In the genomic region with DNA sequence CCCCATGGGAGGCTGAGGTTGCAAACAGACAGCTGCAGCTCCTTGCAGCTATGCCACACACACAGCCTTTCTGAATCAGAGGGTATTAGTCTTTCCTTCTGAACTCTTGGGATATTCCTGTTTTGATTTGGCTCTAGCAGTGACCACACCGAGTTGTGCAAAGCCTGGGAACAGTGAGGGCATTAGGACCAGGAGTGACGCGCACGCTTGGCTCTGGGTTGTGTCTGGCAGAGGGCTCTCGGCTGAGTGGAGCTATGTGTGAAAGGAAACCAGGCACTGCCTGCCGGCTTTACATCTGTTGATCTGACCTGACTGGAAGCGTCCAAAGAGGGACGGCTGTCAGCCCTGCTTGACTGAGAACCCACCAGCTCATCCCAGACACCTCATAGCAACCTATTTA, we compare ENCODE assay signal across 8 cellular contexts. TPM values are rescaled to one million over a fixed set of nuclear protein-coding genes. Genes with fewer than 3 reads are reported as not detected.
DNase-seq lines count a peak whose midpoint lies in the region; ATAC-seq and TF ChIP-seq lines count a peak whose summit lies in the region.

A gene with protein sequence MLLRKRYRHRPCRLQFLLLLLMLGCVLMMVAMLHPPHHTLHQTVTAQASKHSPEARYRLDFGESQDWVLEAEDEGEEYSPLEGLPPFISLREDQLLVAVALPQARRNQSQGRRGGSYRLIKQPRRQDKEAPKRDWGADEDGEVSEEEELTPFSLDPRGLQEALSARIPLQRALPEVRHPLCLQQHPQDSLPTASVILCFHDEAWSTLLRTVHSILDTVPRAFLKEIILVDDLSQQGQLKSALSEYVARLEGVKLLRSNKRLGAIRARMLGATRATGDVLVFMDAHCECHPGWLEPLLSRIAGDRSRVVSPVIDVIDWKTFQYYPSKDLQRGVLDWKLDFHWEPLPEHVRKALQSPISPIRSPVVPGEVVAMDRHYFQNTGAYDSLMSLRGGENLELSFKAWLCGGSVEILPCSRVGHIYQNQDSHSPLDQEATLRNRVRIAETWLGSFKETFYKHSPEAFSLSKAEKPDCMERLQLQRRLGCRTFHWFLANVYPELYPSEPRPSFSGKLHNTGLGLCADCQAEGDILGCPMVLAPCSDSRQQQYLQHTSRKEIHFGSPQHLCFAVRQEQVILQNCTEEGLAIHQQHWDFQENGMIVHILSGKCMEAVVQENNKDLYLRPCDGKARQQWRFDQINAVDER (plus strand): TSS at position 292 of the 400 bp plus-strand sequence. CDS start 472 bp downstream, outside the sequence.

- H3K36me3 ChIP-seq in left ventricle myocardium inferior = no peaks in the 10 kb centered on the region

- peak within 1 kb of the TSS; percentile 77 for H3K27ac ChIP-seq in left ventricle myocardium inferior (replicated peaks)

- H3K4me1 ChIP-seq in left ventricle myocardium inferior = peaks cover 46% of the 10 kb centered on the region

- peak within 1 kb of the TSS; percentile 64 for H3K4me3 ChIP-seq in left ventricle myocardium inferior
- H3K4me3 ChIP-seq in retinal pigment epithelial cell (ENCODE audit: low read length) = no peak within 1 kb of the TSS

- peaks cover 4% of the 10 kb centered on the region for H3K27me3 ChIP-seq in left ventricle myocardium inferior (ENCODE audit: low read depth)

- TF ChIP-seq CTCF in left ventricle myocardium inferior (IDR thresholded peaks at IDR 0.05; ENCODE audit: borderline replicate concordance) (no peak), retinal pigment epithelial cell (conservative IDR thresholded peaks at IDR 0.05; ENCODE audit: low read depth, low read length) (no peak)

- ATAC-seq in HG02759 (IDR thresholded peaks at IDR 0.05; ENCODE audit: unreplicated experiment) (no peak), HG02678 (IDR thresholded peaks at IDR 0.05; ENCODE audit: unreplicated experiment) (no peak)

- DNase-seq in ELR (ENCODE audit: low read depth) = peak; percentile 77
- peak; percentile 97 for DNase-seq in astrocyte of the hippocampus (ENCODE audit: low read depth, low spot score)
- peak; percentile 86 for DNase-seq in left ventricle myocardium inferior
- peak; percentile 96 for DNase-seq in retinal pigment epithelial cell (ENCODE audit: low read depth)
- no peak for DNase-seq in Kasumi-1 (lab: John Stamatoyannopoulos, UW)
- no peak for DNase-seq in stimulated activated CD8-positive, alpha-beta memory T cell treated with anti-CD3 and anti-CD28 coated beads, Interleukin-4, amount 100 ng/mL, for 48 hours

- no peaks in the 10 kb centered on the region for H3K9me3 ChIP-seq in left ventricle myocardium inferior (replicated peaks)

- intact Hi-C loops in left ventricle myocardium inferior (cut with micrococcal nuclease) = no loop called here

RNA-seq across cellular contexts. Expression of the gene that starts here (rescaled TPM):
- 6.6 TPM for total RNA-seq in left ventricle myocardium inferior

Comparison
In these comparisons a context has a peak if more than half of its experiments do, and no peak if none do; other contexts are left out.
1. DNase-seq: peak in ELR (single experiment), astrocyte of the hippocampus (single experiment), left ventricle myocardium inferior (single experiment) and retinal pigment epithelial cell (single experiment); none in Kasumi-1 (0 of 2) and stimulated activated CD8-positive, alpha-beta memory T cell treated with anti-CD3 and anti-CD28 coated beads, Interleukin-4, amount 100 ng/mL, for 48 hours (single experiment).